In the genomic region with DNA sequence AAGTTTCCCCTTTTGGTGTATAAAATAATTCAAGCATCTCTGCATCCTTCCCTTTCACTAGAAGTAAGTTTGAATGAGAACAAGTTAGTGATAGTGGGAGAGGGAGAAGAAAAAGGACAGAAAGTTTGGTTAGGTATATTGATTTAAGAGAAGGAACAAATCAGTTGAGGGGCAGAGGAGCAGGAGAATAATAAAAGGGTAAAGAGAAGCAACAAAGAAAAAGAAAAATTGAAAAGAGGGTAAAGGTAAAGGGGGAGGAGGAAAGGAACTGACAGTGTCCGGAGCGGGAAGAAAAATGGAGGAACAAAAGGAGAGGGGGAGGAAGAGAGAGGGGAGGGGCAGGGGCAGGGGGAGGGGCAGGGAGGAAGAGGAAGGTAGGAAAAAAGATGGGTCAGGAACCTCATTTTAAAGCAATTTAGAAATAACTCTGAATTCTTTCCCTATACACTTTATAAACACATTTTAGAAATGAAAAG, we compare ENCODE assay signal across 30 cellular contexts. TPM values are rescaled to one million over a fixed set of nuclear protein-coding genes. Genes with fewer than 3 reads are reported as not detected.
DNase-seq lines count a peak whose midpoint lies in the region; TF ChIP-seq lines count a peak whose summit lies in the region.
"Had no signal": no experiment of that assay in that cellular context is flagged by ENCODE, and none has a peak within 500 bp of the region (broad histone marks: within the 10 kb centered on the region; RNA-seq: fewer than 3 reads in every experiment).

No MANE protein-coding gene starts in this region.

- H3K9me3 Mint-ChIP-seq in H9, result no peaks in the 10 kb centered on the region; a peak in 1 of 5 replicates
- peaks cover 5% of the 10 kb centered on the region for H3K9me3 Mint-ChIP-seq in glutamatergic neuron (ENCODE audit: unreplicated experiment)
- H3K9me3 Mint-ChIP-seq: CD8-positive, alpha-beta T cell; stimulated activated effector memory CD8-positive, alpha-beta T cell treated with anti-CD3 and anti-CD28 coated beads, Interleukin-12 subunit alpha, Interleukin-12 subunit beta, amount 100 ng/mL, for 72 hours had no signal

- H3K4me3 ChIP-seq in SK-N-MC (peak overlapping the region; percentile 73), neuronal stem cell (ENCODE audit: low read length in 2 of 2) (no peak overlapping the region)
- H3K4me3 ChIP-seq: adrenal gland, colonic mucosa, heart left ventricle, psoas muscle, suprapubic skin had no signal

- H4K8ac ChIP-seq in H9 (replicated peaks; ENCODE audit: insufficient read length, low read depth, low read length), result no peak overlapping the region
- no peak overlapping the region for H4K8ac ChIP-seq in neuronal stem cell (ENCODE audit: low read depth, low read length)

- no peaks in the 10 kb centered on the region for H4K20me1 ChIP-seq in H9 (ENCODE audit: control insufficient read depth, insufficient read depth, insufficient read length)

- H3K18ac ChIP-seq in H9 (ENCODE audit: insufficient read length, low read depth, low read length), result no peak overlapping the region
- no peak overlapping the region for H3K18ac ChIP-seq in neuronal stem cell (ENCODE audit: low read length)

- H3K27me3 Mint-ChIP-seq in H9 (ENCODE audit: low read depth) (no peaks in the 10 kb centered on the region), glutamatergic neuron (ENCODE audit: unreplicated experiment) (peaks cover 7% of the 10 kb centered on the region)

- peaks cover 37 to 51% of the 10 kb centered on the region in 2 experiments for H3K4me1 Mint-ChIP-seq in H9
- H3K4me1 Mint-ChIP-seq in glutamatergic neuron (ENCODE audit: low read depth, unreplicated experiment), result peaks cover 26% of the 10 kb centered on the region

- no peak overlapping the region for H2AFZ ChIP-seq in H9 (ENCODE audit: low read length)
- H2AFZ ChIP-seq in neuronal stem cell (ENCODE audit: low read length), result peak overlapping the region; percentile 50

- no peak overlapping the region for H2BK12ac ChIP-seq in H9 (ENCODE audit: insufficient read length, low read depth, low read length)
- no peak overlapping the region for H2BK12ac ChIP-seq in neuronal stem cell (ENCODE audit: low read length)

- no peak overlapping the region for H3K14ac ChIP-seq in H9 (ENCODE audit: insufficient read depth, low read length)
- H3K14ac ChIP-seq in neuronal stem cell (ENCODE audit: low read length), result no peak overlapping the region

- H2BK15ac ChIP-seq in H9 (ENCODE audit: low read depth, low read length) (no peak overlapping the region), neuronal stem cell (ENCODE audit: low read length) (no peak overlapping the region)

- H2BK120ac ChIP-seq in H9 (ENCODE audit: low read depth, low read length, poor library complexity, severe bottlenecking), result no peak overlapping the region
- H2BK120ac ChIP-seq in neuronal stem cell (ENCODE audit: low read depth, low read length), result no peak overlapping the region

- H3K4me1 ChIP-seq in H9 (ENCODE audit: insufficient read depth, low read length) (0 out of 2 replicates have a peak, but pooled peaks cover 2% of the 10 kb centered on the region), neuronal stem cell (ENCODE audit: control insufficient read depth in 2 of 2, insufficient read depth in 1 of 2, low read depth in 1 of 2, low read length in 2 of 2) (peaks cover 2 to 28% of the 10 kb centered on the region in 2 donors)
- H3K4me1 ChIP-seq: adrenal gland, colonic mucosa, psoas muscle had no signal

- H4K5ac ChIP-seq in H9 (ENCODE audit: insufficient read length, low read depth, low read length), result no peak overlapping the region

- peak overlapping the region; percentile 51 to 69 for H3K4me3 Mint-ChIP-seq in H9
- H3K4me3 Mint-ChIP-seq in glutamatergic neuron (ENCODE audit: unreplicated experiment), result peak overlapping the region; percentile 17
- H3K4me3 Mint-ChIP-seq: CD8-positive, alpha-beta T cell; stimulated activated effector memory CD8-positive, alpha-beta T cell treated with anti-CD3 and anti-CD28 coated beads, Interleukin-12 subunit alpha, Interleukin-12 subunit beta, amount 100 ng/mL, for 72 hours had no signal

- no peak for TF ChIP-seq CTCF in H9 (conservative IDR thresholded peaks at IDR 0.05)
- TF ChIP-seq CTCF in glutamatergic neuron (IDR thresholded peaks at IDR 0.05; ENCODE audit: partially characterized antibody, unreplicated experiment), result no peak

- DNase-seq in H9 (peak; percentile 41), SK-N-MC (ENCODE audit: low read depth, low spot score) (no peak), glutamatergic neuron (no peak), neuronal stem cell (ENCODE audit: low spot score) (no peak), NCI-H1105 treated with DMSO at 0.1 percent for 48 hours (lab: John Stamatoyannopoulos, UW) (no peak), G401 (ENCODE audit: low spot score) (no peak), foreskin melanocyte (no peak)
- DNase-seq: activated CD8-positive, alpha-beta memory T cell treated with anti-CD3 and anti-CD28 coated beads, Interleukin-2, amount 50 U/mL, for 48 hours; activated gamma-delta T cell; CD8-positive, alpha-beta T cell; colonic mucosa; DMS153; IMR-90; left ventricle myocardium superior; NCI-H2081 treated with DMSO at 0.1 percent for 48 hours; psoas muscle; stimulated activated CD4-positive, alpha-beta T cell treated with anti-CD3 and anti-CD28 coated beads, Interleukin-2, amount 100 ng/mL, for 24 hours; T-helper 2 cell had no signal

- H3K9ac ChIP-seq in H9 (ENCODE audit: extremely low read depth, insufficient read length, low read length) (no peak overlapping the region), SK-N-MC (ENCODE audit: insufficient read length) (peak overlapping the region; percentile 100), neuronal stem cell (ENCODE audit: low read depth, low read length, poor library complexity) (no peak overlapping the region)

- no peak overlapping the region for H3K23ac ChIP-seq in H9 (ENCODE audit: insufficient read length, low read depth, low read length)
- no peak overlapping the region for H3K23ac ChIP-seq in neuronal stem cell (ENCODE audit: low read depth, low read length, poor library complexity)

- no CpG with 5 or more reads among the region's 2 CpGs for WGBS in H9 (ENCODE audit: extremely low coverage, insufficient read length, low lambda C conversion rate)
- no CpG with 5 or more reads among the region's 2 CpGs for WGBS in neuronal stem cell (ENCODE audit: extremely low coverage in 2 of 2, insufficient read length in 2 of 2, insufficient replicate concordance in 1 of 2), 2 donors

- H3K79me1 ChIP-seq in H9 (ENCODE audit: insufficient read depth, low read depth, low read length, poor library complexity, severe bottlenecking) (no peaks in the 10 kb centered on the region), neuronal stem cell (ENCODE audit: low read depth, low read length) (no peaks in the 10 kb centered on the region)

- H2BK5ac ChIP-seq in H9 (ENCODE audit: insufficient read length, low read length) (no peak overlapping the region), neuronal stem cell (ENCODE audit: low read length) (no peak overlapping the region)

- no peak overlapping the region for H4K91ac ChIP-seq in H9 (ENCODE audit: insufficient read length, low read depth, low read length)
- H4K91ac ChIP-seq in neuronal stem cell (ENCODE audit: low read depth, low read length, poor library complexity), result no peak overlapping the region

- in situ Hi-C loops in G401 (cut with HindIII; ENCODE audit: low sequenced_read_pairs), result no loop called here

- H3K4me2 ChIP-seq in H9 (ENCODE audit: insufficient read depth, insufficient read length, low read length) (no peak overlapping the region), neuronal stem cell (ENCODE audit: insufficient read depth, low read length, poor library complexity, severe bottlenecking) (no peak overlapping the region)

- peaks cover 12% of the 10 kb centered on the region for H3K23me2 ChIP-seq in H9 (ENCODE audit: insufficient read length, low read depth, low read length, poor library complexity, severe bottlenecking)

- no peak overlapping the region for H3T11ph ChIP-seq in H9 (ENCODE audit: low read length)

- H3K79me2 ChIP-seq in H9 (ENCODE audit: insufficient read depth, low read length), result no peaks in the 10 kb centered on the region

- no peak overlapping the region for H3K56ac ChIP-seq in H9 (ENCODE audit: insufficient read length, low read depth, low read length)

- no peak overlapping the region for H3K4ac ChIP-seq in H9 (ENCODE audit: low read depth, low read length)
- H3K4ac ChIP-seq in neuronal stem cell (ENCODE audit: low read length), result no peak overlapping the region

- no peaks in the 10 kb centered on the region for H3K27me3 ChIP-seq in H9 (ENCODE audit: insufficient read depth, low read length)
- H3K27me3 ChIP-seq in neuronal stem cell (ENCODE audit: control insufficient read depth in 3 of 3, insufficient read depth in 3 of 3, low read depth in 1 of 3, low read length in 3 of 3), result no peaks in the 10 kb centered on the region

- H3K36me3 ChIP-seq in SK-N-MC (ENCODE audit: insufficient read depth, low read length) (no peaks in the 10 kb centered on the region), neuronal stem cell (replicated peaks in 1 of 2; ENCODE audit: control insufficient read depth in 2 of 2, insufficient read depth in 2 of 2, low read length in 2 of 2) (no peaks in the 10 kb centered on the region)
- H3K36me3 ChIP-seq: adrenal gland, colonic mucosa, heart left ventricle, suprapubic skin had no signal

- H2AK5ac ChIP-seq in H9 (ENCODE audit: insufficient read length, low read length) (no peak overlapping the region), neuronal stem cell (ENCODE audit: low read depth, low read length) (no peak overlapping the region)

- H3K9me3 ChIP-seq in H9 (ENCODE audit: control insufficient read depth, low read depth, low read length) (no peaks in the 10 kb centered on the region), SK-N-MC (ENCODE audit: low read depth, low read length) (no peaks in the 10 kb centered on the region), neuronal stem cell (replicated peaks in 1 of 2; ENCODE audit: control insufficient read depth in 2 of 2, insufficient read depth in 1 of 2, low read depth in 1 of 2, low read length in 2 of 2) (no peaks in the 10 kb centered on the region)
- H3K9me3 ChIP-seq: colonic mucosa, psoas muscle, suprapubic skin had no signal

- H3K27ac Mint-ChIP-seq in H9 (peak overlapping the region; percentile 30 to 85 (median 82); a peak in 5 of 7 replicates), glutamatergic neuron (ENCODE audit: unreplicated experiment) (peak overlapping the region; percentile 6)
- H3K27ac Mint-ChIP-seq: CD8-positive, alpha-beta T cell; stimulated activated effector memory CD8-positive, alpha-beta T cell treated with anti-CD3 and anti-CD28 coated beads, Interleukin-12 subunit alpha, Interleukin-12 subunit beta, amount 100 ng/mL, for 72 hours had no signal

- no peak overlapping the region for H2BK20ac ChIP-seq in H9 (ENCODE audit: low read depth, low read length, poor library complexity, severe bottlenecking)

- no peaks in the 10 kb centered on the region for H3K36me3 Mint-ChIP-seq in H9 (ENCODE audit: insufficient read depth in 1 of 3, low read depth in 3 of 3)
- H3K36me3 Mint-ChIP-seq in glutamatergic neuron (ENCODE audit: unreplicated experiment), result no peaks in the 10 kb centered on the region
- H3K36me3 Mint-ChIP-seq: CD8-positive, alpha-beta T cell; stimulated activated effector memory CD8-positive, alpha-beta T cell treated with anti-CD3 and anti-CD28 coated beads, Interleukin-12 subunit alpha, Interleukin-12 subunit beta, amount 100 ng/mL, for 72 hours had no signal

- H3K27ac ChIP-seq in H9 (ENCODE audit: insufficient read length, low read depth, low read length), result no peak overlapping the region
- H3K27ac ChIP-seq in SK-N-MC, result peak overlapping the region; percentile 100
- H3K27ac ChIP-seq in neuronal stem cell (replicated peaks; ENCODE audit: low read length), result no peak overlapping the region
- H3K27ac ChIP-seq: adrenal gland, colonic mucosa, heart left ventricle, psoas muscle, suprapubic skin had no signal

RNA-seq across cellular contexts. Expression of gene IGF2BP1, which starts 6.3 kb away (rescaled TPM):
- 432 and 434 TPM in 2 replicates for total RNA-seq in H9 (2021)
- 260 TPM for total RNA-seq in glutamatergic neuron (ENCODE audit: unreplicated experiment)
- 77.2 TPM for polyA plus RNA-seq in neuronal stem cell (2013, experiment 1 of 2)
- 84.4 TPM for polyA plus RNA-seq in neuronal stem cell (2013, experiment 2 of 2)
- total RNA-seq in G401 (2014; rRNA removed; shearing (Covaris generic)), result 63.0 and 86.2 TPM in 2 replicates
- total RNA-seq: bronchial epithelial cell; CD8-positive, alpha-beta T cell; heart left ventricle; left ventricle myocardium superior; psoas muscle; suprapubic skin had no signal
- polyA plus RNA-seq: psoas muscle had no signal

RNA-seq across cellular contexts. Expression of gene GIP, which starts 22.5 kb away (rescaled TPM):
- total RNA-seq in H9 (2021), result not detected in 2 replicates
- total RNA-seq in glutamatergic neuron (ENCODE audit: unreplicated experiment), result not detected
- polyA plus RNA-seq in neuronal stem cell (2013, experiment 1 of 2), result 0.08 TPM
- polyA plus RNA-seq in neuronal stem cell (2013, experiment 2 of 2), result 0.11 TPM
- total RNA-seq in G401 (2014; rRNA removed; shearing (Covaris generic)), result 0.20 and 1.5 TPM in 2 replicates
- total RNA-seq: bronchial epithelial cell; CD8-positive, alpha-beta T cell; colonic mucosa; heart left ventricle; IMR-90; left ventricle myocardium superior; M059J; mononuclear cell; NCI-H460; psoas muscle; RPMI7951; SK-MEL-5; skeletal muscle tissue; suprapubic skin had no signal
- polyA plus RNA-seq: heart left ventricle, neural cell, psoas muscle had no signal

RNA-seq across cellular contexts. Expression of gene SNF8, which starts 46.3 kb away (rescaled TPM):
- total RNA-seq in H9 (2021), result 129 and 139 TPM in 2 replicates
- total RNA-seq in glutamatergic neuron (ENCODE audit: unreplicated experiment), result 143 TPM
- polyA plus RNA-seq in neuronal stem cell (2013, experiment 1 of 2), result 74.0 TPM
- 71.0 TPM for polyA plus RNA-seq in neuronal stem cell (2013, experiment 2 of 2)
- total RNA-seq in G401 (2014; rRNA removed; shearing (Covaris generic)), result 206 and 275 TPM in 2 replicates
